In the genomic region with DNA sequence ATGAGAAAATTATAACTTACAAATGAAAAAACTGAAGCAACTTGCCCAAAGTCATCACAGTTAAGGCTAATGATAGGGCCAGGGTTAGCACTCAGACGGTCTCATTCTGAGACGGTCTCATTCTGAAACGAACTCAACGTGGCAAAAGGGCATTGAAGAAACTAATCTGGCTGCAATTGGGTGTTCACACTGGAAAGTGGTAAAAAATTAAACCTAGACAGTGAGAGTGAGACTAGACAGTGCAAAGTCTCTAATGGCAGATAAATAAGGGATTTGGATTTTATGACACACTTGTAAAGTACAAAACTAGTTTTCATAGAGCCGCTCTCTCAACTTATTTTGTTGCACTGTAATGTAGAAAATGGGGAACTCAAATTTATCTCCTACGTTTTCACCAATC, we compare ENCODE assay signal across 21 cellular contexts. TPM values are rescaled to one million over a fixed set of nuclear protein-coding genes. Genes with fewer than 3 reads are reported as not detected.
A peak's percentile ranks its signal among the peaks of the same experiment; 100 is the strongest.
DNase-seq lines count a peak whose midpoint lies in the region; ATAC-seq, FAIRE-seq and TF ChIP-seq lines count a peak whose summit lies in the region.
"Had no signal": no experiment of that assay in that cellular context is flagged by ENCODE, and none has a peak within 500 bp of the region (broad histone marks: within the 10 kb centered on the region; RNA-seq: fewer than 3 reads in every experiment).

No MANE protein-coding gene starts in this region.

- in situ Hi-C loops in HepG2 (cut with HindIII; ENCODE audit: extremely low pct_ligation_motif_present, low pct_unique_long_range_greater_than_20kb) = no loop called here

- BruUV-seq in HepG2 (replicated peaks; lab: Mats Ljungman, UMichigan) = no TSS peak

- ATAC-seq in GM23338 (no peak), HepG2 (no peak)

- H3T11ph ChIP-seq in H9 (ENCODE audit: low read length) = no peak overlapping the region

- intact Hi-C loops in HepG2 (cut with micrococcal nuclease; ENCODE audit: unreplicated experiment) = no loop called here

- no peak overlapping the region for H3K23ac ChIP-seq in H9 (ENCODE audit: insufficient read length, low read depth, low read length)

- no peak overlapping the region for H2BK15ac ChIP-seq in H9 (ENCODE audit: low read depth, low read length)

- TF ChIP-seq EP300 in HepG2 (IDR thresholded peaks at IDR 0.05; ENCODE audit: low read depth in 2 of 2, low read length in 2 of 2) = no peak
- TF ChIP-seq EP300 in HepG2 (CRISPR knock-in tag; IDR thresholded peaks at IDR 0.05; ENCODE audit: borderline replicate concordance) = no peak

- CTCF ChIA-PET in HepG2 (lab: Yijun Ruan, JAX; ENCODE audit: low intra/inter-chr PET ratio, low total read pairs) = no interaction called here

- H4K8ac ChIP-seq in H9 (replicated peaks; ENCODE audit: insufficient read length, low read depth, low read length) = no peak overlapping the region

- TF ChIP-seq POLR2A in H54 (IDR thresholded peaks at IDR 0.05; ENCODE audit: low read depth, low read length) = no peak
- TF ChIP-seq POLR2A in HepG2 (IDR thresholded peaks at IDR 0.05; ENCODE audit: insufficient read depth in 1 of 2, low read depth in 2 of 2, low read length in 2 of 2) = no peak

- no peak overlapping the region for H3K4me3 Mint-ChIP-seq in GM23338
- H3K4me3 Mint-ChIP-seq in H9 = no peak overlapping the region
- H3K4me3 Mint-ChIP-seq: CD4-positive, CD25-positive, alpha-beta regulatory T cell; CD8-positive, alpha-beta memory T cell; IgD-negative memory B cell had no signal

- no peak for TF ChIP-seq RAD21 in HepG2 (CRISPR knock-in tag; IDR thresholded peaks at IDR 0.05)

- peaks cover 56% of the 10 kb centered on the region for H3K36me3 Mint-ChIP-seq in GM23338 (ENCODE audit: low read depth)
- H3K36me3 Mint-ChIP-seq in H9 (ENCODE audit: insufficient read depth in 1 of 3, low read depth in 3 of 3) = peaks cover 19 to 59% (median 48%) of the 10 kb centered on the region in 3 experiments

- no peak overlapping the region for H4K91ac ChIP-seq in H9 (ENCODE audit: insufficient read length, low read depth, low read length)

- no peak for TF ChIP-seq CTCF in GM23338 (conservative IDR thresholded peaks at IDR 0.05; ENCODE audit: low read depth in 2 of 2)
- no peak for TF ChIP-seq CTCF in hepatocyte (IDR thresholded peaks at IDR 0.05; ENCODE audit: poor library complexity)
- TF ChIP-seq CTCF in HepG2 (CRISPR knock-in tag; IDR thresholded peaks at IDR 0.05) = no peak
- TF ChIP-seq CTCF in D721Med (IDR thresholded peaks at IDR 0.05; ENCODE audit: insufficient read depth, missing control alignments) = no peak
- no peak for TF ChIP-seq CTCF in H9 (conservative IDR thresholded peaks at IDR 0.05)

- H3K9me3 ChIP-seq in hepatocyte (ENCODE audit: low read depth) (no peaks in the 10 kb centered on the region), HepG2 (ENCODE audit: low read length) (no peaks in the 10 kb centered on the region), H9 (ENCODE audit: control insufficient read depth, low read depth, low read length) (no peaks in the 10 kb centered on the region)
- H3K9me3 ChIP-seq: BE2C had no signal

- H3K79me2 ChIP-seq in GM23338 (replicated peaks; ENCODE audit: insufficient read depth) (peaks cover 100% of the 10 kb centered on the region), hepatocyte (peaks cover 86% of the 10 kb centered on the region), HepG2 (ENCODE audit: insufficient read depth, low read length) (peaks cover 78% of the 10 kb centered on the region), H9 (ENCODE audit: insufficient read depth, low read length) (peaks cover 38% of the 10 kb centered on the region)

- H3K9me2 ChIP-seq in GM23338 (ENCODE audit: insufficient read depth) (no peaks in the 10 kb centered on the region), hepatocyte (replicated peaks; ENCODE audit: insufficient read depth) (no peaks in the 10 kb centered on the region)

- peak; percentile 15 for FAIRE-seq in H54 (lab: Jason Lieb, UNC)
- FAIRE-seq in HepG2 (lab: Jason Lieb, UNC) = no peak
- FAIRE-seq in D721Med (lab: Jason Lieb, UNC) = no peak
- FAIRE-seq: A204.1, G401.6, GM12891, GM19239, HTR-8/SVneo had no signal

- H3K27ac Mint-ChIP-seq in GM23338 = peak overlapping the region; percentile 87
- peak overlapping the region in 1 of 3 experiments; percentile 29; a peak in 1 of 7 replicates for H3K27ac Mint-ChIP-seq in H9
- H3K27ac Mint-ChIP-seq: CD4-positive, CD25-positive, alpha-beta regulatory T cell; CD8-positive, alpha-beta memory T cell; IgD-negative memory B cell had no signal

- no peak overlapping the region for H2BK120ac ChIP-seq in H9 (ENCODE audit: low read depth, low read length, poor library complexity, severe bottlenecking)

- H3K4me1 Mint-ChIP-seq in GM23338 = peaks cover 33% of the 10 kb centered on the region; the same call in 2 of the 3 replicates
- H3K4me1 Mint-ChIP-seq in H9 = peaks cover 16 to 19% of the 10 kb centered on the region in 2 experiments

- H3K9me3 Mint-ChIP-seq in GM23338 = no peaks in the 10 kb centered on the region
- no peaks in the 10 kb centered on the region for H3K9me3 Mint-ChIP-seq in H9
- H3K9me3 Mint-ChIP-seq: CD8-positive, alpha-beta memory T cell; IgD-negative memory B cell had no signal

- no peak overlapping the region for H2BK20ac ChIP-seq in H9 (ENCODE audit: low read depth, low read length, poor library complexity, severe bottlenecking)

- no peak for DNase-seq in GM23338 (ENCODE audit: low spot score)
- no peak for DNase-seq in H54 (ENCODE audit: insufficient read length, low spot score)
- no peak for DNase-seq in hepatocyte (ENCODE audit: low spot score)
- no peak for DNase-seq in HepG2 (ENCODE audit: low spot score)
- no peak for DNase-seq in SHP77 (lab: John Stamatoyannopoulos, UW)
- DNase-seq in D721Med (ENCODE audit: insufficient read length, low spot score) = no peak
- no peak for DNase-seq in H9
- DNase-seq: ACHN; BE2C; C1 segment of cervical spinal cord; CD4-positive, CD25-positive, alpha-beta regulatory T cell; CD8-positive, alpha-beta memory T cell; COR-L47; GM23248; H7 had no signal

- H3K79me1 ChIP-seq in H9 (ENCODE audit: insufficient read depth, low read depth, low read length, poor library complexity, severe bottlenecking) = peaks cover 5% of the 10 kb centered on the region

- H3K4me1 ChIP-seq in GM23338 (ENCODE audit: insufficient read depth) (peaks cover 4% of the 10 kb centered on the region; the same call in 1 of the 2 replicates), hepatocyte (ENCODE audit: insufficient read depth) (no peaks in the 10 kb centered on the region), HepG2 (ENCODE audit: insufficient read depth, low read length) (peaks cover 18% of the 10 kb centered on the region), H9 (ENCODE audit: insufficient read depth, low read length) (no peaks in the 10 kb centered on the region; the same call in 1 of the 2 replicates)
- H3K4me1 ChIP-seq: BE2C had no signal

- H3K4me3 ChIP-seq in GM23338 (no peak overlapping the region), hepatocyte (no peak overlapping the region), HepG2 (replicated peaks in 1 of 3; ENCODE audit: insufficient read depth in 1 of 3, low read depth in 2 of 3, low read length in 3 of 3) (no peak overlapping the region)
- H3K4me3 ChIP-seq: GM23248 had no signal

- no peak overlapping the region for H3K14ac ChIP-seq in H9 (ENCODE audit: insufficient read depth, low read length)

- H3K9ac ChIP-seq in HepG2 (ENCODE audit: insufficient read depth, low read depth, low read length) (no peak overlapping the region), H9 (ENCODE audit: extremely low read depth, insufficient read length, low read length) (no peak overlapping the region)
- H3K9ac ChIP-seq: GM23248 had no signal

- H3F3A ChIP-seq in GM23338 (replicated peaks; ENCODE audit: low read depth) = no peaks in the 10 kb centered on the region

- H3K27me3 Mint-ChIP-seq in GM23338 (ENCODE audit: insufficient read depth, low read depth, poor library complexity) (peaks cover 3% of the 10 kb centered on the region), H9 (ENCODE audit: low read depth) (no peaks in the 10 kb centered on the region)
- H3K27me3 Mint-ChIP-seq: CD4-positive, CD25-positive, alpha-beta regulatory T cell; CD8-positive, alpha-beta memory T cell; IgD-negative memory B cell had no signal

- peaks cover 62% of the 10 kb centered on the region for H4K20me1 ChIP-seq in GM23338 (replicated peaks; ENCODE audit: insufficient read depth)
- H4K20me1 ChIP-seq in hepatocyte (ENCODE audit: insufficient read depth, poor library complexity, severe bottlenecking) = peaks cover 25% of the 10 kb centered on the region
- peaks cover 15% of the 10 kb centered on the region for H4K20me1 ChIP-seq in HepG2 (ENCODE audit: insufficient read depth, low read length)
- H4K20me1 ChIP-seq in H9 (ENCODE audit: control insufficient read depth, insufficient read depth, insufficient read length) = no peaks in the 10 kb centered on the region

- no peaks in the 10 kb centered on the region for H3K23me2 ChIP-seq in H9 (ENCODE audit: insufficient read length, low read depth, low read length, poor library complexity, severe bottlenecking)

- 86% methylated on average over 6 of the region's 6 CpGs for WGBS in hepatocyte (ENCODE audit: low lambda C conversion rate, missing lambda C conversion rate)
- WGBS in HepG2 (ENCODE audit: low lambda C conversion rate) = 96% methylated on average over 6 of the region's 6 CpGs
- no CpG with 5 or more reads among the region's 6 CpGs for WGBS in H9 (ENCODE audit: extremely low coverage, insufficient read length, low lambda C conversion rate)

- no peak overlapping the region for H3K56ac ChIP-seq in H9 (ENCODE audit: insufficient read length, low read depth, low read length)

- no peak overlapping the region for H2AK5ac ChIP-seq in H9 (ENCODE audit: insufficient read length, low read length)

- H4K5ac ChIP-seq in H9 (ENCODE audit: insufficient read length, low read depth, low read length) = no peak overlapping the region

- H2BK12ac ChIP-seq in H9 (ENCODE audit: insufficient read length, low read depth, low read length) = no peak overlapping the region

- H3K27ac ChIP-seq in GM23338 (ENCODE audit: low read depth) = peak overlapping the region; percentile 46
- no peak overlapping the region for H3K27ac ChIP-seq in hepatocyte
- no peak overlapping the region for H3K27ac ChIP-seq in HepG2 (ENCODE audit: extremely low read length, insufficient read depth, low read length)
- H3K27ac ChIP-seq in H9 (ENCODE audit: insufficient read length, low read depth, low read length) = no peak overlapping the region
- H3K27ac ChIP-seq: GM23248 had no signal

- H3K36me3 ChIP-seq in GM23338 (ENCODE audit: insufficient read depth) = peaks cover 20% of the 10 kb centered on the region; the same call in 1 of the 2 replicates
- no peaks in the 10 kb centered on the region for H3K36me3 ChIP-seq in hepatocyte (replicated peaks; ENCODE audit: insufficient read depth, low read depth)
- H3K36me3 ChIP-seq in HepG2 (replicated peaks in 1 of 2; ENCODE audit: control insufficient read depth in 1 of 2, insufficient read depth in 2 of 2, low read length in 2 of 2) = peaks cover 5 to 55% of the 10 kb centered on the region in 2 experiments

- H3K4ac ChIP-seq in H9 (ENCODE audit: low read depth, low read length) = no peak overlapping the region

- POLR2A ChIA-PET in HepG2 (lab: Yijun Ruan, JAX) = no interaction called here

- H3K18ac ChIP-seq in H9 (ENCODE audit: insufficient read length, low read depth, low read length) = no peak overlapping the region

- H3K4me2 ChIP-seq in GM23338 (no peak overlapping the region), hepatocyte (peak overlapping the region; percentile 23), HepG2 (ENCODE audit: low read depth, low read length) (no peak overlapping the region), H9 (ENCODE audit: insufficient read depth, insufficient read length, low read length) (no peak overlapping the region)

- no peak overlapping the region for H2BK5ac ChIP-seq in H9 (ENCODE audit: insufficient read length, low read length)

- H3K27me3 ChIP-seq in GM23338 (ENCODE audit: insufficient read depth) = no peaks in the 10 kb centered on the region
- H3K27me3 ChIP-seq in hepatocyte = no peaks in the 10 kb centered on the region
- H3K27me3 ChIP-seq in HepG2 (ENCODE audit: control insufficient read depth in 1 of 2, insufficient read depth in 2 of 2, low read length in 2 of 2) = no peaks in the 10 kb centered on the region
- no peaks in the 10 kb centered on the region for H3K27me3 ChIP-seq in H9 (ENCODE audit: insufficient read depth, low read length)
- H3K27me3 ChIP-seq: BE2C had no signal

- H2AFZ ChIP-seq in GM23338 = no peak overlapping the region
- H2AFZ ChIP-seq in hepatocyte = no peak overlapping the region
- H2AFZ ChIP-seq in HepG2 (ENCODE audit: low read length) = no peak overlapping the region
- no peak overlapping the region for H2AFZ ChIP-seq in H9 (ENCODE audit: low read length)
- H2AFZ ChIP-seq: GM23248 had no signal

RNA-seq across cellular contexts. Expression of a gene that starts 9.2 kb away (rescaled TPM):
- total RNA-seq in GM23338 (2014; rRNA removed; shearing (Covaris generic)) = 200 and 211 TPM in 2 replicates
- polyA plus RNA-seq in GM23338 (2016; fragmentation: Nextera tagmentation; extraction: Ambion mirVana) = 163 and 175 TPM in 2 replicates
- total RNA-seq in hepatocyte = 83.6 and 87.3 TPM in 2 replicates
- polyA plus RNA-seq in hepatocyte = 27.4 and 27.5 TPM in 2 replicates
- total RNA-seq in HepG2 (2016; rRNA removed; fragmentation: Illumina TruSeq; extraction: Trizol) = 167 and 307 TPM in 2 replicates
- 38.2 and 40.5 TPM in 2 replicates for total RNA-seq in HepG2 (2016; cell fraction: cytosol; rRNA removed; fragmentation: Illumina TruSeq; extraction: Trizol; ENCODE audit: low read depth)
- total RNA-seq in HepG2 (2016; cell fraction: insoluble cytoplasmic fraction; rRNA removed; fragmentation: Illumina TruSeq; extraction: Trizol) = 164 and 309 TPM in 2 replicates
- total RNA-seq in HepG2 (2016; cell fraction: membrane; rRNA removed; fragmentation: Illumina TruSeq; extraction: Trizol) = 59.5 and 69.4 TPM in 2 replicates
- total RNA-seq in HepG2 (2016; cell fraction: nucleus; rRNA removed; fragmentation: Illumina TruSeq; extraction: Trizol) = 164 and 186 TPM in 2 replicates
- polyA plus RNA-seq in HepG2 (2011; rRNA removed) = 80.9 and 117 TPM in 2 replicates
- 47.3 and 64.4 TPM in 2 replicates for polyA plus RNA-seq in HepG2 (2011; cell fraction: cytosol; rRNA removed)
- 50.1 and 64.8 TPM in 2 replicates for polyA plus RNA-seq in HepG2 (2011; cell fraction: nucleus; rRNA removed)
- polyA plus RNA-seq in HepG2 (2012) = 113 and 158 TPM in 2 replicates
- polyA plus RNA-seq in HepG2 (2016; cell fraction: cytosol; fragmentation: Illumina TruSeq; extraction: Trizol; ENCODE audit: low read depth) = 5.8 and 6.2 TPM in 2 replicates
- polyA plus RNA-seq in HepG2 (2016; cell fraction: insoluble cytoplasmic fraction; fragmentation: Illumina TruSeq; extraction: Trizol; ENCODE audit: low read depth) = 202 and 204 TPM in 2 replicates
- 14.7 and 18.7 TPM in 2 replicates for polyA plus RNA-seq in HepG2 (2016; cell fraction: membrane; fragmentation: Illumina TruSeq; extraction: Trizol; ENCODE audit: low read depth)
- polyA plus RNA-seq in HepG2 (2016; cell fraction: nucleus; fragmentation: Illumina TruSeq; extraction: Trizol; ENCODE audit: insufficient read depth, low read depth) = 186 and 216 TPM in 2 replicates
- 64.6 and 115 TPM in 2 replicates for polyA minus RNA-seq in HepG2 (2011; rRNA and poly(A)+ RNA removed; ENCODE audit: low replicate concordance)
- polyA minus RNA-seq in HepG2 (2011; cell fraction: cytosol; rRNA and poly(A)+ RNA removed) = 343 and 363 TPM in 2 replicates
- polyA minus RNA-seq in HepG2 (2011; cell fraction: nucleus; rRNA and poly(A)+ RNA removed) = 210 and 231 TPM in 2 replicates
- 182 and 183 TPM in 2 replicates for total RNA-seq in H9 (2021)
